Comparison of ENCODE assay signal across 27 cellular contexts in the genomic region with DNA sequence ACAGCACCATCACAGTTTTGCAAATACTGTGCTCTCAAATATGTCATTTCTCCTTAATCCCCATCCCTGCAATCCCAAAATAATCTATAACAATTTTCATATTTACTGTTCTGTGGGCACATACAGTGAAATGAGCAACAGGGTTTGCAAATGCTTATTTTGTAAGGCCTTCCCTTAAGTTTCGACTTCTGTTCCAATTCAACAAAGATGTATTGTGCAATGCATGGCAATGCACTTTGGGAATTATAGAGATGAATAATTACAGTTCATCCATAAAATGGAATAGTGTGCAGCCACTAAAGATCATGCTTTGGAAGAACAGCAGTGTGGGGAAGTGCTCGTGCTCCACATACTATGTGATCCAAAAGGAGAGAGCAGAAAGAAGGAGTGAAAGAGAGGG. TPM values are rescaled to one million over a fixed set of nuclear protein-coding genes. Genes with fewer than 3 reads are reported as not detected.
DNase-seq lines count a peak whose midpoint lies in the region; ATAC-seq, FAIRE-seq and TF ChIP-seq lines count a peak whose summit lies in the region.
"Had no signal": no experiment of that assay in that cellular context is flagged by ENCODE, and none has a peak within 500 bp of the region (broad histone marks: within the 10 kb centered on the region; RNA-seq: fewer than 3 reads in every experiment).

No MANE protein-coding gene starts in this region.

- no peak for FAIRE-seq in HepG2 (lab: Jason Lieb, UNC)
- no peak for FAIRE-seq in K562 (lab: Jason Lieb, UNC)
- FAIRE-seq: A204.1, D721Med, GM12878, H54 had no signal

- no peaks in the 10 kb centered on the region for H3K36me3 ChIP-seq in HepG2 (replicated peaks in 1 of 2; ENCODE audit: control insufficient read depth in 1 of 2, insufficient read depth in 2 of 2, low read length in 2 of 2)
- H3K36me3 ChIP-seq in right lobe of liver, result no peaks in the 10 kb centered on the region
- H3K36me3 ChIP-seq in K562 (ENCODE audit: control insufficient read depth, insufficient read depth, low read length), result no peaks in the 10 kb centered on the region
- H3K36me3 ChIP-seq: BLaER1, HAP-1 had no signal

- no peak for DNase-seq in HepG2 (ENCODE audit: low spot score)
- no peak for DNase-seq in right lobe of liver
- no peak for DNase-seq in K562 (ENCODE audit: extremely low read depth in 1 of 4, low spot score in 3 of 4)
- peak; percentile 51 for DNase-seq in fibroblast of peridontal ligament (ENCODE audit: extremely low read depth)
- no peak for DNase-seq in D341Med (ENCODE audit: low spot score)
- DNase-seq in NCI-H2029 (lab: John Stamatoyannopoulos, UW), result no peak
- no peak for DNase-seq in activated naive CD8-positive, alpha-beta T cell treated with anti-CD3 and anti-CD28 coated beads for 36 hours
- DNase-seq: Caco-2; CD4-positive, CD25-positive, alpha-beta regulatory T cell; CD8-positive, alpha-beta T cell; DMS 273 treated with DMSO at 0.1 percent for 48 hours; DMS79; EL; GDM1; GOT3; HFFc6 had no signal

- H3K9me3 ChIP-seq in HepG2 (ENCODE audit: low read length), result no peaks in the 10 kb centered on the region
- H3K9me3 ChIP-seq in right lobe of liver, result no peaks in the 10 kb centered on the region
- H3K9me3 ChIP-seq in K562 (replicated peaks; ENCODE audit: control insufficient read depth, insufficient read depth, low read depth, low read length), result no peaks in the 10 kb centered on the region
- H3K9me3 ChIP-seq: BLaER1, Caco-2, HAP-1 had no signal

- H3K4me1 Mint-ChIP-seq in activated naive CD8-positive, alpha-beta T cell treated with anti-CD3 and anti-CD28 coated beads for 36 hours, result no peaks in the 10 kb centered on the region
- H3K4me1 Mint-ChIP-seq: B cell; CD4-positive, CD25-positive, alpha-beta regulatory T cell had no signal

- POLR2A ChIA-PET in HepG2 (lab: Yijun Ruan, JAX) (no interaction called here), K562 (lab: Yijun Ruan, JAX) (no interaction called here)

- no peak for TF ChIP-seq EP300 in HepG2 (IDR thresholded peaks at IDR 0.05; ENCODE audit: low read depth in 2 of 2, low read length in 2 of 2)
- TF ChIP-seq EP300 in HepG2 (CRISPR knock-in tag; IDR thresholded peaks at IDR 0.05; ENCODE audit: borderline replicate concordance), result no peak
- TF ChIP-seq EP300 in K562 (IDR thresholded peaks at IDR 0.05; ENCODE audit: low read length), result no peak

- TF ChIP-seq RAD21 in HepG2 (CRISPR knock-in tag; IDR thresholded peaks at IDR 0.05) (no peak), K562 (CRISPR knock-in tag; conservative IDR thresholded peaks at IDR 0.05 in 1 of 2, IDR thresholded peaks at IDR 0.05 in 1 of 2) (no peak)

- CTCF ChIA-PET in HepG2 (lab: Yijun Ruan, JAX; ENCODE audit: low intra/inter-chr PET ratio, low total read pairs) (no interaction called here), K562 (lab: Yijun Ruan, JAX; ENCODE audit: low intra/inter-chr PET ratio) (no interaction called here)

- no peak overlapping the region for H3K27ac ChIP-seq in HepG2 (ENCODE audit: extremely low read length, insufficient read depth, low read length)
- H3K27ac ChIP-seq in right lobe of liver, result no peak overlapping the region
- no peak overlapping the region for H3K27ac ChIP-seq in K562 (ENCODE audit: extremely low read depth, low read depth, low read length)
- H3K27ac ChIP-seq: 22Rv1, BLaER1, C4-2B had no signal

- no peak overlapping the region for H3K4me3 ChIP-seq in HepG2 (replicated peaks in 1 of 3; ENCODE audit: insufficient read depth in 1 of 3, low read depth in 2 of 3, low read length in 3 of 3)
- H3K4me3 ChIP-seq in right lobe of liver, result no peak overlapping the region
- no peak overlapping the region for H3K4me3 ChIP-seq in K562
- H3K4me3 ChIP-seq: BLaER1, GM12878, HAP-1 had no signal

- in situ Hi-C loops in HepG2 (cut with HindIII; ENCODE audit: extremely low pct_ligation_motif_present, low pct_unique_long_range_greater_than_20kb) (no loop called here), K562 (cut with MboI) (no loop called here)

- H3K9me1 ChIP-seq in K562 (ENCODE audit: control insufficient read depth, insufficient read depth, low read length), result no peaks in the 10 kb centered on the region

- no peaks in the 10 kb centered on the region for H3K9me3 Mint-ChIP-seq in activated naive CD8-positive, alpha-beta T cell treated with anti-CD3 and anti-CD28 coated beads for 36 hours
- H3K9me3 Mint-ChIP-seq: CD8-positive, alpha-beta T cell; HFFc6 had no signal

- intact Hi-C loops in HepG2 (cut with micrococcal nuclease; ENCODE audit: unreplicated experiment), result no loop called here
- intact Hi-C loops in right lobe of liver (cut with DNase I), result no loop called here
- intact Hi-C loops in K562 (cut with micrococcal nuclease), result no loop called here

- H3K27ac Mint-ChIP-seq in activated naive CD8-positive, alpha-beta T cell treated with anti-CD3 and anti-CD28 coated beads for 36 hours, result no peak overlapping the region
- H3K27ac Mint-ChIP-seq: B cell; CD4-positive, CD25-positive, alpha-beta regulatory T cell; CD8-positive, alpha-beta T cell; HFFc6 had no signal

- no peak for ATAC-seq in HepG2
- ATAC-seq in right lobe of liver, result no peak
- ATAC-seq in K562, result no peak
- no peak for ATAC-seq in GM18868 (IDR thresholded peaks at IDR 0.05; ENCODE audit: unreplicated experiment)
- ATAC-seq: CD8-positive, alpha-beta T cell; GM12878 had no signal

- no peaks in the 10 kb centered on the region for H3K27me3 Mint-ChIP-seq in activated naive CD8-positive, alpha-beta T cell treated with anti-CD3 and anti-CD28 coated beads for 36 hours
- H3K27me3 Mint-ChIP-seq: B cell; CD4-positive, CD25-positive, alpha-beta regulatory T cell had no signal

- no peak for TF ChIP-seq CTCF in HepG2 (CRISPR knock-in tag; IDR thresholded peaks at IDR 0.05)
- TF ChIP-seq CTCF in right lobe of liver (IDR thresholded peaks at IDR 0.05), result no peak
- TF ChIP-seq CTCF in K562 (IDR thresholded peaks at IDR 0.05 in 2 of 3, conservative IDR thresholded peaks at IDR 0.05 in 1 of 3; ENCODE audit: insufficient read depth in 2 of 3, low read depth in 1 of 3, low read length in 3 of 3), result no peak

- H2AFZ ChIP-seq in HepG2 (ENCODE audit: low read length), result no peak overlapping the region
- H2AFZ ChIP-seq in K562 (ENCODE audit: low read depth, low read length), result no peak overlapping the region

- H3K79me2 ChIP-seq in HepG2 (ENCODE audit: insufficient read depth, low read length) (no peaks in the 10 kb centered on the region), K562 (ENCODE audit: control insufficient read depth, insufficient read depth, low read length) (no peaks in the 10 kb centered on the region)

- no peak overlapping the region for H3K4me2 ChIP-seq in HepG2 (ENCODE audit: low read depth, low read length)
- no peak overlapping the region for H3K4me2 ChIP-seq in K562 (ENCODE audit: insufficient read depth, low read length)
- H3K4me2 ChIP-seq: BLaER1 had no signal

- WGBS in HepG2 (ENCODE audit: low lambda C conversion rate), result 0% methylated on average over 2 of the region's 2 CpGs
- WGBS in right lobe of liver (ENCODE audit: insufficient coverage, low coverage, low lambda C conversion rate, missing lambda C conversion rate), result 74% methylated on average over 2 of the region's 2 CpGs
- WGBS in K562 (ENCODE audit: insufficient coverage, low coverage, missing lambda C conversion rate), result 0% methylated on average over 2 of the region's 2 CpGs

- BruUV-seq in HepG2 (replicated peaks; lab: Mats Ljungman, UMichigan) (no TSS peak), K562 (replicated peaks; lab: Mats Ljungman, UMichigan) (no TSS peak)

- H3K36me3 Mint-ChIP-seq in activated naive CD8-positive, alpha-beta T cell treated with anti-CD3 and anti-CD28 coated beads for 36 hours, result no peaks in the 10 kb centered on the region
- H3K36me3 Mint-ChIP-seq: CD4-positive, CD25-positive, alpha-beta regulatory T cell; CD8-positive, alpha-beta T cell had no signal

- H3K4me3 Mint-ChIP-seq in activated naive CD8-positive, alpha-beta T cell treated with anti-CD3 and anti-CD28 coated beads for 36 hours, result no peak overlapping the region
- H3K4me3 Mint-ChIP-seq: B cell; CD4-positive, CD25-positive, alpha-beta regulatory T cell; CD8-positive, alpha-beta T cell; HFFc6 had no signal

- H3K9ac ChIP-seq in HepG2 (ENCODE audit: insufficient read depth, low read depth, low read length) (no peak overlapping the region), K562 (ENCODE audit: insufficient read depth in 1 of 2, low read depth in 2 of 2, low read length in 2 of 2) (no peak overlapping the region)
- H3K9ac ChIP-seq: BLaER1 had no signal

- H4K20me1 ChIP-seq in HepG2 (ENCODE audit: insufficient read depth, low read length) (no peaks in the 10 kb centered on the region), K562 (replicated peaks; ENCODE audit: control insufficient read depth, insufficient read depth, low read length) (no peaks in the 10 kb centered on the region)
- H4K20me1 ChIP-seq: BLaER1 had no signal

- H3K27me3 ChIP-seq in HepG2 (ENCODE audit: control insufficient read depth in 1 of 2, insufficient read depth in 2 of 2, low read length in 2 of 2), result peaks cover 1 to 10% of the 10 kb centered on the region in 2 experiments; a peak in 4 of 5 replicates
- H3K27me3 ChIP-seq in right lobe of liver, result no peaks in the 10 kb centered on the region
- peaks cover 11 to 48% of the 10 kb centered on the region in 2 experiments; a peak in 4 of 5 replicates for H3K27me3 ChIP-seq in K562 (ENCODE audit: control insufficient read depth in 2 of 2, insufficient read depth in 2 of 2, low read length in 2 of 2)
- H3K27me3 ChIP-seq: BLaER1 had no signal

- H3K4me1 ChIP-seq in HepG2 (ENCODE audit: insufficient read depth, low read length) (no peaks in the 10 kb centered on the region), right lobe of liver (no peaks in the 10 kb centered on the region), K562 (replicated peaks in 1 of 2; ENCODE audit: control insufficient read depth in 2 of 2, insufficient read depth in 2 of 2, low read length in 2 of 2) (peaks cover 0 to 6% of the 10 kb centered on the region in 2 experiments; a peak in 1 of 5 replicates)
- H3K4me1 ChIP-seq: Caco-2, HAP-1 had no signal

- TF ChIP-seq POLR2A in HepG2 (IDR thresholded peaks at IDR 0.05; ENCODE audit: insufficient read depth in 1 of 2, low read depth in 2 of 2, low read length in 2 of 2) (no peak), right lobe of liver (IDR thresholded peaks at IDR 0.05) (no peak), K562 (conservative IDR thresholded peaks at IDR 0.05) (no peak)

RNA-seq across cellular contexts. Expression of gene ANKK1, which starts 4.9 kb away (rescaled TPM):
- 0.04 TPM in 1 of 2 replicates, not detected in the other for total RNA-seq in HepG2 (2016; rRNA removed; fragmentation: Illumina TruSeq; extraction: Trizol)
- total RNA-seq in HepG2 (2016; cell fraction: cytosol; rRNA removed; fragmentation: Illumina TruSeq; extraction: Trizol; ENCODE audit: low read depth), result not detected in 2 replicates
- not detected in 2 replicates for total RNA-seq in HepG2 (2016; cell fraction: insoluble cytoplasmic fraction; rRNA removed; fragmentation: Illumina TruSeq; extraction: Trizol)
- total RNA-seq in HepG2 (2016; cell fraction: membrane; rRNA removed; fragmentation: Illumina TruSeq; extraction: Trizol), result not detected in 2 replicates
- not detected in 2 replicates for total RNA-seq in HepG2 (2016; cell fraction: nucleus; rRNA removed; fragmentation: Illumina TruSeq; extraction: Trizol)
- 0.22 and 0.40 TPM in 2 replicates for polyA plus RNA-seq in HepG2 (2011; rRNA removed)
- polyA plus RNA-seq in HepG2 (2011; cell fraction: cytosol; rRNA removed), result 0.04 TPM in 2 replicates
- 0.39 and 0.87 TPM in 2 replicates for polyA plus RNA-seq in HepG2 (2011; cell fraction: nucleus; rRNA removed)
- 0.05 and 0.09 TPM in 2 replicates for polyA plus RNA-seq in HepG2 (2012)
- not detected in 2 replicates for polyA plus RNA-seq in HepG2 (2016; cell fraction: cytosol; fragmentation: Illumina TruSeq; extraction: Trizol; ENCODE audit: low read depth)
- not detected in 2 replicates for polyA plus RNA-seq in HepG2 (2016; cell fraction: insoluble cytoplasmic fraction; fragmentation: Illumina TruSeq; extraction: Trizol; ENCODE audit: low read depth)
- not detected in 2 replicates for polyA plus RNA-seq in HepG2 (2016; cell fraction: membrane; fragmentation: Illumina TruSeq; extraction: Trizol; ENCODE audit: low read depth)
- polyA plus RNA-seq in HepG2 (2016; cell fraction: nucleus; fragmentation: Illumina TruSeq; extraction: Trizol; ENCODE audit: insufficient read depth, low read depth), result not detected in 2 replicates
- 0.20 TPM in 1 of 2 replicates, not detected in the other for polyA minus RNA-seq in HepG2 (2011; rRNA and poly(A)+ RNA removed; ENCODE audit: low replicate concordance)
- not detected in 2 replicates for polyA minus RNA-seq in HepG2 (2011; cell fraction: cytosol; rRNA and poly(A)+ RNA removed)
- 0.25 and 0.26 TPM in 2 replicates for polyA minus RNA-seq in HepG2 (2011; cell fraction: nucleus; rRNA and poly(A)+ RNA removed)
- under 1 TPM in 2 of 6 experiments, not detected in 4; 0.12 to 0.15 TPM for total RNA-seq in right lobe of liver
- total RNA-seq in K562 (2011; cell fraction: chromatin; rRNA removed; ENCODE audit: low replicate concordance), result 0.12 TPM in 1 of 2 replicates, not detected in the other
- total RNA-seq in K562 (2011; cell fraction: nucleolus; rRNA removed), result not detected in 2 replicates
- total RNA-seq in K562 (2011; cell fraction: nucleoplasm; rRNA removed), result not detected in 2 replicates
- not detected in 2 replicates for total RNA-seq in K562 (2014; rRNA removed)
- total RNA-seq in K562 (2014; rRNA removed; fragmentation: Illumina TruSeq; extraction: Trizol), result not detected in 2 replicates
- not detected in 2 replicates for total RNA-seq in K562 (2015; rRNA removed; fragmentation: Illumina TruSeq; extraction: Trizol)
- total RNA-seq in K562 (2021), result not detected in 2 replicates
- polyA plus RNA-seq in K562 (2011; rRNA removed), result not detected in 2 replicates
- not detected in 2 replicates for polyA plus RNA-seq in K562 (2011; cell fraction: cytosol; rRNA removed)
- 0.09 TPM in 1 of 2 replicates, not detected in the other for polyA plus RNA-seq in K562 (2011; cell fraction: nucleus; rRNA removed)
- polyA plus RNA-seq in K562 (2012), result 0.12 TPM in 1 of 2 replicates, not detected in the other
- not detected in 2 replicates for polyA plus RNA-seq in K562 (2014; fragmentation: Illumina TruSeq; extraction: Trizol)
- not detected for polyA plus RNA-seq in K562 (2014; fragmentation: Nextera tagmentation; extraction: Ambion mirVana)
- polyA plus RNA-seq in K562 (2014; rRNA removed), result not detected in 2 replicates
- not detected in 2 replicates for polyA minus RNA-seq in K562 (2011; rRNA and poly(A)+ RNA removed)
- polyA minus RNA-seq in K562 (2011; cell fraction: cytosol; rRNA and poly(A)+ RNA removed), result not detected in 2 replicates
- polyA minus RNA-seq in K562 (2011; cell fraction: nucleus; rRNA and poly(A)+ RNA removed), result not detected in 2 replicates
- under 1 TPM; 0.14 to 0.23 TPM for total RNA-seq in activated naive CD8-positive, alpha-beta T cell treated with anti-CD3 and anti-CD28 coated beads for 36 hours
- total RNA-seq: GM12878, HFFc6 had no signal
- polyA plus RNA-seq: AG04450, GM12878 had no signal

Comparison
In these comparisons a context has a peak if more than half of its experiments do, and no peak if none do; other contexts are left out.
1. Of the 241 proteins assayed by ChIP-seq in both HepG2 and K562: peak only in HepG2: none; only in K562: none; in both: CEBPB; in neither: 239; mixed calls (peak in some experiments, not most) for 1.